In genomic region chr20:62622178-62622876, GRCh38 we compare ENCODE assay signal across 12 cellular contexts. TPM values are rescaled to one million over a fixed set of nuclear protein-coding genes. Genes with fewer than 3 reads are reported as not detected.
DNase-seq lines count a peak whose midpoint lies in the region; ATAC-seq, FAIRE-seq and TF ChIP-seq lines count a peak whose summit lies in the region.
"Had no signal": no experiment of that assay in that cellular context is flagged by ENCODE, and none has a peak within 500 bp of the region (broad histone marks: within the 10 kb centered on the region; RNA-seq: fewer than 3 reads in every experiment).

No MANE protein-coding gene starts in this region.

- no peaks in the 10 kb centered on the region for H3K27me3 Mint-ChIP-seq in activated CD4-positive, alpha-beta T cell treated with anti-CD3 and anti-CD28 coated beads, Interleukin-2, amount 10 ng/mL, durations not matched to agents 24 days and 14 days

- H3K18ac ChIP-seq in mesenchymal stem cell (ENCODE audit: low read depth in 1 of 2, low read length in 2 of 2): peak overlapping the region in 1 of 2 experiments; percentile 95

- H4K20me1 ChIP-seq in K562 (replicated peaks; ENCODE audit: control insufficient read depth, insufficient read depth, low read length): no peaks in the 10 kb centered on the region

- H2AFZ ChIP-seq in K562 (ENCODE audit: low read depth, low read length) (peak overlapping the region; percentile 90), mesenchymal stem cell (ENCODE audit: low read depth, low read length) (no peak overlapping the region)

- DNase-seq in activated CD4-positive, alpha-beta T cell treated with anti-CD3 and anti-CD28 coated beads, Interleukin-2, amount 10 ng/mL, durations not matched to agents 24 days and 14 days: no peak
- no peak for DNase-seq in activated CD4-positive, alpha-beta T cell treated with anti-CD3 and anti-CD28 coated beads for 1 hour
- DNase-seq in K562 (ENCODE audit: extremely low read depth in 1 of 4, low spot score in 3 of 4) (no peak), mesenchymal stem cell (no peak), thyroid gland (no peak), putamen (ENCODE audit: low spot score) (no peak), GM19239 (ENCODE audit: insufficient read length, low spot score) (no peak)
- DNase-seq: activated CD4-positive, alpha-beta T cell treated with anti-CD3 and anti-CD28 coated beads, Interleukin-2, amount 50 U/mL, for 48 hours; NCI-H1417 treated with DMSO at 0.1 percent for 48 hours; stimulated activated naive CD4-positive, alpha-beta T cell treated with Interleukin-2 at 50 U/mL for 16 hours had no signal

- TF ChIP-seq CTCF in K562 (IDR thresholded peaks at IDR 0.05 in 2 of 3, conservative IDR thresholded peaks at IDR 0.05 in 1 of 3; ENCODE audit: insufficient read depth in 2 of 3, low read depth in 1 of 3, low read length in 3 of 3) (no peak), thyroid gland (IDR thresholded peaks at IDR 0.05) (no peak)

- peak overlapping the region; percentile 99 for H3K27ac Mint-ChIP-seq in activated CD4-positive, alpha-beta T cell treated with anti-CD3 and anti-CD28 coated beads, Interleukin-2, amount 10 ng/mL, durations not matched to agents 24 days and 14 days

- peak overlapping the region; percentile 74 for H2BK5ac ChIP-seq in mesenchymal stem cell (ENCODE audit: low read depth, low read length, poor library complexity, severe bottlenecking)

- H3K23ac ChIP-seq in mesenchymal stem cell (ENCODE audit: low read length in 2 of 2): no peak overlapping the region

- FAIRE-seq in K562 (lab: Jason Lieb, UNC) (no peak), GM19239 (lab: Jason Lieb, UNC) (no peak)
- FAIRE-seq: A204.1 had no signal

- POLR2A ChIA-PET in K562 (lab: Yijun Ruan, JAX): interaction anchor here (1.3 to 1.4 kb wide), 2 partner anchors 99 to 170 kb away, joined by 3 to 5 read pairs; no protein-coding TSS in a partner anchor

- no peaks in the 10 kb centered on the region for H3K79me1 ChIP-seq in mesenchymal stem cell (replicated peaks; ENCODE audit: low read length, poor library complexity, severe bottlenecking)

- TF ChIP-seq POLR2A in K562 (conservative IDR thresholded peaks at IDR 0.05) (no peak), thyroid gland (IDR thresholded peaks at IDR 0.05) (no peak)

- H3K27me3 ChIP-seq in K562 (ENCODE audit: control insufficient read depth in 2 of 2, insufficient read depth in 2 of 2, low read length in 2 of 2) (peaks cover 0 to 8% of the 10 kb centered on the region in 2 experiments; a peak in 2 of 5 replicates), mesenchymal stem cell (ENCODE audit: control insufficient read depth in 1 of 2, insufficient read depth in 1 of 2, low read length in 2 of 2) (peaks cover 0 to 6% of the 10 kb centered on the region in 2 experiments), thyroid gland (no peaks in the 10 kb centered on the region)

- 80% methylated on average over 24 of the region's 25 CpGs for WGBS in K562 (ENCODE audit: insufficient coverage, low coverage, missing lambda C conversion rate)
- WGBS in mesenchymal stem cell: 87% methylated on average over 25 of the region's 25 CpGs
- 85 to 86% methylated on average over 25 of the region's 25 CpGs for WGBS in thyroid gland, 2 donors

- no peak for TF ChIP-seq EP300 in K562 (IDR thresholded peaks at IDR 0.05; ENCODE audit: low read length)

- peak overlapping the region; percentile 16 for H3K4me3 Mint-ChIP-seq in activated CD4-positive, alpha-beta T cell treated with anti-CD3 and anti-CD28 coated beads, Interleukin-2, amount 10 ng/mL, durations not matched to agents 24 days and 14 days

- H3K9ac ChIP-seq in K562 (ENCODE audit: insufficient read depth in 1 of 2, low read depth in 2 of 2, low read length in 2 of 2): peak overlapping the region; percentile 71 to 77; a peak in 3 of 4 replicates
- no peak overlapping the region for H3K9ac ChIP-seq in mesenchymal stem cell (ENCODE audit: low read length)

- ATAC-seq in K562: no peak
- ATAC-seq in GM19351 (IDR thresholded peaks at IDR 0.05; ENCODE audit: unreplicated experiment): no peak

- H2BK15ac ChIP-seq in mesenchymal stem cell (ENCODE audit: low read depth, poor library complexity, severe bottlenecking): no peak overlapping the region

- peak overlapping the region; percentile 86 for H2AK5ac ChIP-seq in mesenchymal stem cell (ENCODE audit: low read length, severe bottlenecking)

- H3K9me1 ChIP-seq in K562 (ENCODE audit: control insufficient read depth, insufficient read depth, low read length): no peaks in the 10 kb centered on the region

- no peak overlapping the region for H4K91ac ChIP-seq in mesenchymal stem cell (ENCODE audit: low read length)

- CTCF ChIA-PET in K562 (lab: Yijun Ruan, JAX; ENCODE audit: low intra/inter-chr PET ratio): no interaction called here

- H3K4me3 ChIP-seq in K562 (no peak overlapping the region), mesenchymal stem cell (ENCODE audit: insufficient read depth in 1 of 2, low read depth in 1 of 2, low read length in 2 of 2) (no peak overlapping the region), thyroid gland (replicated peaks in 1 of 3) (no peak overlapping the region)

- peak overlapping the region; percentile 8 for H2BK120ac ChIP-seq in mesenchymal stem cell (ENCODE audit: low read depth, low read length)

- peak overlapping the region; percentile 89 for H4K8ac ChIP-seq in mesenchymal stem cell (ENCODE audit: low read length)

- intact Hi-C loops in activated CD4-positive, alpha-beta T cell treated with anti-CD3 and anti-CD28 coated beads, Interleukin-2, amount 10 ng/mL, durations not matched to agents 24 days and 14 days (cut with micrococcal nuclease): loop anchor here (5.0 kb wide), 1 partner anchor 170 kb away; no protein-coding TSS in a partner anchor
- intact Hi-C loops in K562 (cut with micrococcal nuclease) (loop anchor here (5.0 kb wide), 1 partner anchor 185 kb away; no protein-coding TSS in a partner anchor), thyroid gland (cut with DNase I) (no loop called here)

- H3K4me1 ChIP-seq in K562 (replicated peaks in 1 of 2; ENCODE audit: control insufficient read depth in 2 of 2, insufficient read depth in 2 of 2, low read length in 2 of 2): peaks cover 13 to 73% of the 10 kb centered on the region in 2 experiments
- H3K4me1 ChIP-seq in mesenchymal stem cell (ENCODE audit: control insufficient read depth, insufficient read depth, low read depth, low read length): peaks cover 62% of the 10 kb centered on the region
- H3K4me1 ChIP-seq in thyroid gland: peaks cover 18 to 36% of the 10 kb centered on the region in 2 donors

- H3K36me3 Mint-ChIP-seq in activated CD4-positive, alpha-beta T cell treated with anti-CD3 and anti-CD28 coated beads, Interleukin-2, amount 10 ng/mL, durations not matched to agents 24 days and 14 days (ENCODE audit: low read depth): no peaks in the 10 kb centered on the region

- no peaks in the 10 kb centered on the region for H3K9me3 ChIP-seq in K562 (replicated peaks; ENCODE audit: control insufficient read depth, insufficient read depth, low read depth, low read length)
- H3K9me3 ChIP-seq in mesenchymal stem cell (ENCODE audit: control insufficient read depth, low read length): no peaks in the 10 kb centered on the region
- no peaks in the 10 kb centered on the region for H3K9me3 ChIP-seq in thyroid gland

- peak overlapping the region in 1 of 2 experiments; percentile 75 for H3K4ac ChIP-seq in mesenchymal stem cell (ENCODE audit: low read depth in 1 of 2, low read length in 2 of 2)

- H3K27ac ChIP-seq in K562 (ENCODE audit: extremely low read depth, low read depth, low read length) (peak overlapping the region; percentile 95), mesenchymal stem cell (ENCODE audit: low read length, poor library complexity, severe bottlenecking) (peak overlapping the region; percentile 98), thyroid gland (peak overlapping the region; percentile 98 to 100 (median 100))

- H3K4me2 ChIP-seq in K562 (ENCODE audit: insufficient read depth, low read length): no peak overlapping the region; the same call in 1 of the 2 replicates
- no peak overlapping the region for H3K4me2 ChIP-seq in mesenchymal stem cell (ENCODE audit: low read length, poor library complexity, severe bottlenecking)

- BruUV-seq in K562 (replicated peaks; lab: Mats Ljungman, UMichigan): no TSS peak

- H3K9me3 Mint-ChIP-seq in activated CD4-positive, alpha-beta T cell treated with anti-CD3 and anti-CD28 coated beads, Interleukin-2, amount 10 ng/mL, durations not matched to agents 24 days and 14 days: no peaks in the 10 kb centered on the region

- no peaks in the 10 kb centered on the region for H3K79me2 ChIP-seq in K562 (ENCODE audit: control insufficient read depth, insufficient read depth, low read length)

- H3K36me3 ChIP-seq in K562 (ENCODE audit: control insufficient read depth, insufficient read depth, low read length): no peaks in the 10 kb centered on the region
- H3K36me3 ChIP-seq in mesenchymal stem cell (ENCODE audit: control insufficient read depth in 1 of 2, insufficient read depth in 2 of 2, low read depth in 1 of 2, low read length in 2 of 2): no peaks in the 10 kb centered on the region
- H3K36me3 ChIP-seq in thyroid gland: no peaks in the 10 kb centered on the region

- H3K14ac ChIP-seq in mesenchymal stem cell (ENCODE audit: low read length in 2 of 2): peak overlapping the region in 1 of 2 experiments; percentile 50

- in situ Hi-C loops in K562 (cut with MboI): no loop called here

- peak overlapping the region in 1 of 2 experiments; percentile 91 for H2BK12ac ChIP-seq in mesenchymal stem cell (ENCODE audit: low read length in 2 of 2)

- peaks cover 42% of the 10 kb centered on the region for H3K4me1 Mint-ChIP-seq in activated CD4-positive, alpha-beta T cell treated with anti-CD3 and anti-CD28 coated beads, Interleukin-2, amount 10 ng/mL, durations not matched to agents 24 days and 14 days

- no peak for TF ChIP-seq RAD21 in K562 (CRISPR knock-in tag; conservative IDR thresholded peaks at IDR 0.05 in 1 of 2, IDR thresholded peaks at IDR 0.05 in 1 of 2)

RNA-seq across cellular contexts. Expression of gene SLCO4A1, which starts 20.0 kb away (rescaled TPM):
- total RNA-seq in activated CD4-positive, alpha-beta T cell treated with anti-CD3 and anti-CD28 coated beads, Interleukin-2, amount 10 ng/mL, durations not matched to agents 24 days and 14 days: 57.8 and 67.3 TPM in 2 replicates
- total RNA-seq in K562 (2011; cell fraction: chromatin; rRNA removed; ENCODE audit: low replicate concordance): 21.8 and 48.7 TPM in 2 replicates
- total RNA-seq in K562 (2011; cell fraction: nucleolus; rRNA removed): 35.3 and 40.5 TPM in 2 replicates
- total RNA-seq in K562 (2011; cell fraction: nucleoplasm; rRNA removed): 24.4 TPM in 2 replicates
- 16.2 and 26.3 TPM in 2 replicates for total RNA-seq in K562 (2014; rRNA removed)
- 6.8 and 7.3 TPM in 2 replicates for total RNA-seq in K562 (2014; rRNA removed; fragmentation: Illumina TruSeq; extraction: Trizol)
- 12.1 and 13.9 TPM in 2 replicates for total RNA-seq in K562 (2015; rRNA removed; fragmentation: Illumina TruSeq; extraction: Trizol)
- 21.9 and 25.2 TPM in 2 replicates for total RNA-seq in K562 (2021)
- 12.3 and 13.2 TPM in 2 replicates for polyA plus RNA-seq in K562 (2011; rRNA removed)
- polyA plus RNA-seq in K562 (2011; cell fraction: cytosol; rRNA removed): 10.5 and 25.9 TPM in 2 replicates
- 46.8 and 83.4 TPM in 2 replicates for polyA plus RNA-seq in K562 (2011; cell fraction: nucleus; rRNA removed)
- 6.1 and 15.2 TPM in 2 replicates for polyA plus RNA-seq in K562 (2012)
- polyA plus RNA-seq in K562 (2014; fragmentation: Illumina TruSeq; extraction: Trizol): 13.6 and 15.4 TPM in 2 replicates
- 1 to 10 TPM; 1.6 to 3.1 TPM for polyA plus RNA-seq in K562 (2014; fragmentation: Nextera tagmentation; extraction: Ambion mirVana)
- 12.8 and 17.7 TPM in 2 replicates for polyA plus RNA-seq in K562 (2014; rRNA removed)
- polyA minus RNA-seq in K562 (2011; rRNA and poly(A)+ RNA removed): 5.1 and 5.5 TPM in 2 replicates
- 13.4 and 13.6 TPM in 2 replicates for polyA minus RNA-seq in K562 (2011; cell fraction: cytosol; rRNA and poly(A)+ RNA removed)
- 11.7 and 15.8 TPM in 2 replicates for polyA minus RNA-seq in K562 (2011; cell fraction: nucleus; rRNA and poly(A)+ RNA removed)
- polyA plus RNA-seq in mesenchymal stem cell (2013, experiment 1 of 2): not detected
- polyA plus RNA-seq in mesenchymal stem cell (2013, experiment 2 of 2): not detected
- total RNA-seq in thyroid gland: 10 to 100 TPM in 1 of 4 donors, 1 to 10 TPM in 3; 5.3 to 18.3 (median 6.7) TPM
